8 cellular contexts compared by ENCODE assay signal in genomic region chr10:87342249-87342703, GRCh38. TPM values are rescaled to one million over a fixed set of nuclear protein-coding genes. Genes with fewer than 3 reads are reported as not detected.
A peak's percentile ranks its signal among the peaks of the same experiment; 100 is the strongest.
DNase-seq lines count a peak whose midpoint lies in the region; ATAC-seq and TF ChIP-seq lines count a peak whose summit lies in the region.
"Not testable (repeated sequence)": the region's sequence is repeated elsewhere in the genome, so short reads cannot be mapped to it uniquely, and the experiment has no call there.

No MANE protein-coding gene starts in this region.

- TF ChIP-seq POLR2A in GM15510 (IDR thresholded peaks at IDR 0.05; ENCODE audit: borderline replicate concordance, extremely low read depth, insufficient read length), result peak; percentile 42
- TF ChIP-seq POLR2A in transverse colon (IDR thresholded peaks at IDR 0.05), result peak; percentile 43

- 1% methylated on average over 31 of the region's 43 CpGs; no CpG with 5 or more reads in 1 of the 2 donors for WGBS in transverse colon (ENCODE audit: low coverage in 1 of 2), 2 donors

- H3K27ac ChIP-seq in transverse colon, result peak overlapping the region; percentile 86 to 93 (median 92)

- ATAC-seq in HG02870 (IDR thresholded peaks at IDR 0.05; ENCODE audit: unreplicated experiment) (peak; percentile 86), left cardiac atrium (peak; percentile 94 to 96)

- TF ChIP-seq EP300 in transverse colon (IDR thresholded peaks at IDR 0.05; ENCODE audit: low read depth), result not testable (repeated sequence)

- TF ChIP-seq CTCF in transverse colon (IDR thresholded peaks at IDR 0.05), result not testable (repeated sequence)

- peak overlapping the region; percentile 46 to 73 (median 52) for H3K4me3 ChIP-seq in transverse colon

- H3K36me3 ChIP-seq in transverse colon, result not testable (repeated sequence)

- in situ Hi-C loops in transverse colon (cut with MboI; ENCODE audit: low pct_ligation_motif_present in 1 of 4, low pct_unique_long_range_greater_than_20kb in 1 of 4, low sequenced_read_pairs in 3 of 4), result not testable (repeated sequence)

- intact Hi-C loops in left cardiac atrium (cut with DNase I); posterior cingulate gyrus (cut with DNase I); transverse colon (cut with DNase I; ENCODE audit: low total_unique reads): not testable (repeated sequence)

- H3K9me3 ChIP-seq in transverse colon, result not testable (repeated sequence)

- H3K4me1 ChIP-seq in transverse colon, result peaks cover 4 to 20% (median 7%) of the 10 kb centered on the region in 4 donors

- peak; percentile 72 for DNase-seq in NCI-H1436 treated with DMSO at 0.1 percent for 48 hours (lab: John Stamatoyannopoulos, UW)
- peak; percentile 48 to 79 (median 65) for DNase-seq in T-helper 1 cell
- DNase-seq in amniotic epithelial cell (ENCODE audit: low read depth), result peak; percentile 88
- peak; percentile 91 for DNase-seq in left cardiac atrium
- peak; percentile 45 to 98 (median 89) for DNase-seq in posterior cingulate gyrus
- peak; percentile 94 for DNase-seq in transverse colon

- H3K27me3 ChIP-seq in transverse colon, result not testable (repeated sequence)

RNA-seq across cellular contexts. Expression of gene NUTM2D, which starts 15.3 kb away (rescaled TPM):
- total RNA-seq in left cardiac atrium, result 1 to 10 TPM; 3.5 to 4.2 TPM
- 10 to 100 TPM in 1 of 4 donors, 1 to 10 TPM in 3; 4.0 to 49.0 (median 4.6) TPM for total RNA-seq in transverse colon

Comparison
In these comparisons a context has a peak if more than half of its experiments do, and no peak if none do; other contexts are left out.
1. Peak in every context shown above with its lines: DNase-seq, ATAC-seq, H3K4me3 ChIP-seq and H3K27ac ChIP-seq.